Comparison of ENCODE assay signal across 8 cellular contexts in genomic region chr1:156500578-156500846, GRCh38. TPM values are rescaled to one million over a fixed set of nuclear protein-coding genes. Genes with fewer than 3 reads are reported as not detected.
DNase-seq lines count a peak whose midpoint lies in the region; TF ChIP-seq lines count a peak whose summit lies in the region.

TSS of gene MEF2D (minus strand) at chr1:156500775. CDS start at chr1:156483292, 17,483 bp downstream.

- DNase-seq in T-helper 2 cell (no peak), SJSA1 (ENCODE audit: low read depth in 1 of 2, low spot score in 2 of 2) (no peak), fibroblast of pulmonary artery (ENCODE audit: low read depth) (no peak), ovary (no peak), germinal center (ENCODE audit: low spot score) (no peak), SKM-1 treated with dmso at 0.1 percent for 144 hours (lab: John Stamatoyannopoulos, UW; ENCODE audit: unreplicated experiment) (no peak), kidney glomerular epithelial cell (lab: John Stamatoyannopoulos, UW) (no peak)

- H3K4me1 ChIP-seq in SJSA1 (replicated peaks) (peaks cover 69% of the 10 kb centered on the region), ovary (ENCODE audit: insufficient read depth) (peaks cover 45% of the 10 kb centered on the region)

- H3K36me3 ChIP-seq in SJSA1 (peaks cover 6% of the 10 kb centered on the region), ovary (no peaks in the 10 kb centered on the region)

- TF ChIP-seq EP300 in ovary (IDR thresholded peaks at IDR 0.05) = no peak

- H3K9me3 ChIP-seq in SJSA1 (replicated peaks) (no peaks in the 10 kb centered on the region), ovary (no peaks in the 10 kb centered on the region)

- TF ChIP-seq CTCF in fibroblast of pulmonary artery (IDR thresholded peaks at IDR 0.05; ENCODE audit: low read length, missing control alignments) = no peak
- TF ChIP-seq CTCF in ovary (IDR thresholded peaks at IDR 0.05) = no peak

- peak within 1 kb of the TSS; percentile 88 for H3K4me3 ChIP-seq in SJSA1
- peak within 1 kb of the TSS; percentile 99 for H3K4me3 ChIP-seq in fibroblast of pulmonary artery (replicated peaks; ENCODE audit: low read depth, low read length)
- H3K4me3 ChIP-seq in ovary = peak within 1 kb of the TSS; percentile 76

- H3K27ac ChIP-seq in SJSA1 (peak within 1 kb of the TSS; percentile 99), ovary (peak within 1 kb of the TSS; percentile 99 to 100)

- no peak for TF ChIP-seq POLR2A in ovary (IDR thresholded peaks at IDR 0.05)

- no peaks in the 10 kb centered on the region for H3K27me3 ChIP-seq in SJSA1 (replicated peaks)
- H3K27me3 ChIP-seq in ovary = no peaks in the 10 kb centered on the region

- intact Hi-C loops in T-helper 2 cell treated with Interferon-gamma antibody and Interleukin-4, amounts not matched to agents 100 ng/mL and 5 ng/mL, for 36 hours (cut with micrococcal nuclease) = loop anchor here (1.0 to 10.0 kb wide), 6 partner anchors 11 to 1498 kb away; partner anchors contain the start of genes ETV3, GPATCH4 and ZBTB7B
- intact Hi-C loops in ovary (cut with DNase I) = loop anchor here in 1 of 4 donors (2.0 kb wide), 1 partner anchor 44 kb away; no protein-coding TSS in a partner anchor

- WGBS in ovary, 3 donors = 0% methylated on average over 27 of the region's 27 CpGs; no CpG with 5 or more reads in 1 of the 3 donors

RNA-seq across cellular contexts. Expression of gene MEF2D, which starts in this region (rescaled TPM):
- total RNA-seq in T-helper 2 cell treated with Interferon-gamma antibody and Interleukin-4, amounts not matched to agents 100 ng/mL and 5 ng/mL, for 36 hours = 29.7 and 34.2 TPM in 2 replicates
- total RNA-seq in SJSA1 (2014; rRNA removed; shearing (Covaris generic)) = 7.0 and 9.8 TPM in 2 replicates
- 10 to 100 TPM; 30.0 to 96.6 (median 64.0) TPM for total RNA-seq in ovary
- polyA plus RNA-seq in ovary = 10 to 100 TPM; 33.0 to 40.1 TPM
